Comparison of ENCODE assay signal across 25 cellular contexts in genomic region chr2:232382331-232383225, GRCh38. TPM values are rescaled to one million over a fixed set of nuclear protein-coding genes. Genes with fewer than 3 reads are reported as not detected.
DNase-seq lines count a peak whose midpoint lies in the region; ATAC-seq, FAIRE-seq and TF ChIP-seq lines count a peak whose summit lies in the region.
"Had no signal": no experiment of that assay in that cellular context is flagged by ENCODE, and none has a peak within 500 bp of the region (broad histone marks: within the 10 kb centered on the region; RNA-seq: fewer than 3 reads in every experiment).

No MANE protein-coding gene starts in this region.

- H3K4me1 ChIP-seq in Caco-2 (peaks cover 16% of the 10 kb centered on the region), neuronal stem cell (ENCODE audit: control insufficient read depth in 2 of 2, insufficient read depth in 1 of 2, low read depth in 1 of 2, low read length in 2 of 2) (peaks cover 0 to 7% of the 10 kb centered on the region in 2 donors)
- H3K4me1 ChIP-seq: HAP-1 had no signal

- H3K4me2 ChIP-seq in neuronal stem cell (ENCODE audit: insufficient read depth, low read length, poor library complexity, severe bottlenecking): no peak overlapping the region

- peaks cover 11% of the 10 kb centered on the region for H3K36me3 Mint-ChIP-seq in Caco-2 (ENCODE audit: insufficient read depth, unreplicated experiment)
- no peaks in the 10 kb centered on the region for H3K36me3 Mint-ChIP-seq in chondrocyte (ENCODE audit: low read depth)
- no peaks in the 10 kb centered on the region for H3K36me3 Mint-ChIP-seq in stimulated activated memory B cell treated with anti-CD40 and anti-IgM and Interleukin-4, amounts not matched to agents 10 μg/mL and 1 μg/mL and 100 μg/mL, for 72 hours
- H3K36me3 Mint-ChIP-seq: CD8-positive, alpha-beta memory T cell had no signal

- H3K14ac ChIP-seq in neuronal stem cell (ENCODE audit: low read length): peak overlapping the region; percentile 8

- H3K4me3 Mint-ChIP-seq in Caco-2 (ENCODE audit: unreplicated experiment) (no peak overlapping the region), chondrocyte (ENCODE audit: unreplicated experiment) (no peak overlapping the region)
- no peak overlapping the region for H3K4me3 Mint-ChIP-seq in stimulated activated memory B cell treated with anti-CD40 and anti-IgM and Interleukin-4, amounts not matched to agents 10 μg/mL and 1 μg/mL and 100 μg/mL, for 72 hours
- H3K4me3 Mint-ChIP-seq: CD8-positive, alpha-beta memory T cell had no signal

- intact Hi-C loops in Caco-2 (cut with micrococcal nuclease; ENCODE audit: unreplicated experiment): no loop called here

- H3K4ac ChIP-seq in neuronal stem cell (ENCODE audit: low read length): no peak overlapping the region

- DNase-seq in 8988T (peak; percentile 25), Caco-2 (no peak), chondrocyte (ENCODE audit: low spot score) (peak; percentile 47), neuronal stem cell (ENCODE audit: low spot score) (no peak), GM19239 (ENCODE audit: insufficient read length, low spot score) (no peak)
- DNase-seq: C1 segment of cervical spinal cord; CD8-positive, alpha-beta memory T cell; DMS79; Kasumi-1; MG63; NCI-H1092 treated with DMSO at 0.1 percent for 48 hours; NCI-H146; NCI-H2029 treated with DMSO at 0.1 percent for 48 hours; NCI-H774; SHP77 had no signal

- ATAC-seq in GM19023 (IDR thresholded peaks at IDR 0.05; ENCODE audit: unreplicated experiment): no peak
- ATAC-seq in GM18502 (IDR thresholded peaks at IDR 0.05; ENCODE audit: poor library complexity, unreplicated experiment): no peak
- no peak for ATAC-seq in stimulated activated memory B cell treated with anti-CD40 and anti-IgM and Interleukin-4, amounts not matched to agents 10 μg/mL and 1 μg/mL and 100 μg/mL, for 72 hours

- H2BK120ac ChIP-seq in neuronal stem cell (ENCODE audit: low read depth, low read length): no peak overlapping the region

- H3K9me3 ChIP-seq in Caco-2 (no peaks in the 10 kb centered on the region), neuronal stem cell (replicated peaks in 1 of 2; ENCODE audit: control insufficient read depth in 2 of 2, insufficient read depth in 1 of 2, low read depth in 1 of 2, low read length in 2 of 2) (peaks cover 0 to 4% of the 10 kb centered on the region in 2 donors)
- H3K9me3 ChIP-seq: HAP-1, MG63 had no signal

- WGBS in neuronal stem cell (ENCODE audit: extremely low coverage in 2 of 2, insufficient read length in 2 of 2, insufficient replicate concordance in 1 of 2), 2 donors: no CpG with 5 or more reads among the region's 18 CpGs

- TF ChIP-seq CTCF in Caco-2 (IDR thresholded peaks at IDR 0.05; ENCODE audit: insufficient read depth in 1 of 2, low read depth in 1 of 2, low read length in 1 of 2, severe bottlenecking in 1 of 2, unreplicated experiment in 1 of 2): no peak
- TF ChIP-seq CTCF in chondrocyte (IDR thresholded peaks at IDR 0.05): no peak

- CTCF ChIA-PET in Caco-2 (lab: Charles Lee): no interaction called here

- no peak overlapping the region for H4K8ac ChIP-seq in neuronal stem cell (ENCODE audit: low read depth, low read length)

- H3K23ac ChIP-seq in neuronal stem cell (ENCODE audit: low read depth, low read length, poor library complexity): no peak overlapping the region

- no peaks in the 10 kb centered on the region for H3K27me3 ChIP-seq in Caco-2 (replicated peaks; ENCODE audit: control insufficient read depth, insufficient read depth, low read length)
- H3K27me3 ChIP-seq in neuronal stem cell (ENCODE audit: control insufficient read depth in 3 of 3, insufficient read depth in 3 of 3, low read depth in 1 of 3, low read length in 3 of 3): peaks cover 18 to 45% (median 35%) of the 10 kb centered on the region in 3 experiments

- FAIRE-seq in GM19239 (lab: Jason Lieb, UNC): no peak
- FAIRE-seq: GM12892 had no signal

- POLR2A ChIA-PET in Caco-2 (lab: Charles Lee): no interaction called here

- H2AK5ac ChIP-seq in neuronal stem cell (ENCODE audit: low read depth, low read length): peak overlapping the region; percentile 40

- no peak overlapping the region for H2BK5ac ChIP-seq in neuronal stem cell (ENCODE audit: low read length)

- no peaks in the 10 kb centered on the region for H3K27me3 Mint-ChIP-seq in Caco-2 (ENCODE audit: insufficient read depth, unreplicated experiment)
- peaks cover 14% of the 10 kb centered on the region for H3K27me3 Mint-ChIP-seq in chondrocyte (ENCODE audit: low read depth)
- H3K27me3 Mint-ChIP-seq in stimulated activated memory B cell treated with anti-CD40 and anti-IgM and Interleukin-4, amounts not matched to agents 10 μg/mL and 1 μg/mL and 100 μg/mL, for 72 hours: peaks cover 61% of the 10 kb centered on the region

- no peak overlapping the region for H4K91ac ChIP-seq in neuronal stem cell (ENCODE audit: low read depth, low read length, poor library complexity)

- no peak overlapping the region for H3K27ac ChIP-seq in neuronal stem cell (replicated peaks; ENCODE audit: low read length)
- H3K27ac ChIP-seq: SK-N-MC had no signal

- H3K4me3 ChIP-seq in Caco-2 (ENCODE audit: low read depth, low read length) (no peak overlapping the region), neuronal stem cell (ENCODE audit: low read length in 2 of 2) (no peak overlapping the region)
- H3K4me3 ChIP-seq: HAP-1, MG63, SK-N-MC had no signal

- H3K9me3 Mint-ChIP-seq in Caco-2 (ENCODE audit: unreplicated experiment) (no peaks in the 10 kb centered on the region), chondrocyte (ENCODE audit: low read depth) (no peaks in the 10 kb centered on the region)
- peaks cover 4% of the 10 kb centered on the region for H3K9me3 Mint-ChIP-seq in stimulated activated memory B cell treated with anti-CD40 and anti-IgM and Interleukin-4, amounts not matched to agents 10 μg/mL and 1 μg/mL and 100 μg/mL, for 72 hours
- H3K9me3 Mint-ChIP-seq: CD8-positive, alpha-beta memory T cell had no signal

- no peaks in the 10 kb centered on the region for H3K36me3 ChIP-seq in Caco-2 (ENCODE audit: control insufficient read depth, insufficient read depth, low read length)
- no peaks in the 10 kb centered on the region for H3K36me3 ChIP-seq in neuronal stem cell (replicated peaks in 1 of 2; ENCODE audit: control insufficient read depth in 2 of 2, insufficient read depth in 2 of 2, low read length in 2 of 2)
- H3K36me3 ChIP-seq: HAP-1, MG63 had no signal

- H3K18ac ChIP-seq in neuronal stem cell (ENCODE audit: low read length): no peak overlapping the region

- no peak overlapping the region for H2BK15ac ChIP-seq in neuronal stem cell (ENCODE audit: low read length)

- no peak overlapping the region for H2AFZ ChIP-seq in neuronal stem cell (ENCODE audit: low read length)

- no TSS peak for BruUV-seq in Caco-2 (replicated peaks; lab: Mats Ljungman, UMichigan)

- H3K4me1 Mint-ChIP-seq in Caco-2 (ENCODE audit: low read depth, unreplicated experiment): peaks cover 9% of the 10 kb centered on the region
- peaks cover 18% of the 10 kb centered on the region for H3K4me1 Mint-ChIP-seq in chondrocyte (ENCODE audit: low read depth)
- H3K4me1 Mint-ChIP-seq in stimulated activated memory B cell treated with anti-CD40 and anti-IgM and Interleukin-4, amounts not matched to agents 10 μg/mL and 1 μg/mL and 100 μg/mL, for 72 hours: peaks cover 20% of the 10 kb centered on the region

- H3K27ac Mint-ChIP-seq in Caco-2 (ENCODE audit: unreplicated experiment): peak overlapping the region; percentile 34
- no peak overlapping the region for H3K27ac Mint-ChIP-seq in chondrocyte (ENCODE audit: unreplicated experiment)
- H3K27ac Mint-ChIP-seq in stimulated activated memory B cell treated with anti-CD40 and anti-IgM and Interleukin-4, amounts not matched to agents 10 μg/mL and 1 μg/mL and 100 μg/mL, for 72 hours: no peak overlapping the region
- H3K27ac Mint-ChIP-seq: CD8-positive, alpha-beta memory T cell had no signal

- H2BK12ac ChIP-seq in neuronal stem cell (ENCODE audit: low read length): no peak overlapping the region

- H3K79me1 ChIP-seq in neuronal stem cell (ENCODE audit: low read depth, low read length): no peaks in the 10 kb centered on the region

- H3K9ac ChIP-seq in neuronal stem cell (ENCODE audit: low read depth, low read length, poor library complexity): no peak overlapping the region

RNA-seq across cellular contexts. Expression of gene ALPP, which starts 4.0 kb away (rescaled TPM):
- total RNA-seq in Caco-2 (2022) (4.9 and 5.8 TPM in 2 replicates), chondrocyte (not detected in 3 replicates)
- not detected for polyA plus RNA-seq in neuronal stem cell (2013, experiment 1 of 2)
- polyA plus RNA-seq in neuronal stem cell (2013, experiment 2 of 2): not detected
- total RNA-seq: A673; CD8-positive, alpha-beta memory T cell; NCI-H460; OCI-LY7; RPMI7951 had no signal
- polyA plus RNA-seq: CD8-positive, alpha-beta memory T cell had no signal

RNA-seq across cellular contexts. Expression of gene ALPG, which starts 24.1 kb away (rescaled TPM):
- total RNA-seq in Caco-2 (2022): 1.9 and 2.5 TPM in 2 replicates
- not detected in 3 replicates for total RNA-seq in chondrocyte
- not detected for polyA plus RNA-seq in neuronal stem cell (2013, experiment 1 of 2)
- polyA plus RNA-seq in neuronal stem cell (2013, experiment 2 of 2): not detected
- total RNA-seq: A673; CD8-positive, alpha-beta memory T cell; NCI-H460; OCI-LY7; RPMI7951 had no signal
- polyA plus RNA-seq: CD8-positive, alpha-beta memory T cell had no signal

Comparison
In these comparisons a context has a peak if more than half of its experiments do, and no peak if none do; other contexts are left out.
1. DNase-seq: peak in 8988T (single experiment) and chondrocyte (single experiment); none in Caco-2 (0 of 2), neuronal stem cell (single experiment) and GM19239 (single experiment).